Comparison of ENCODE assay signal across 1 cellular context in the genomic region with DNA sequence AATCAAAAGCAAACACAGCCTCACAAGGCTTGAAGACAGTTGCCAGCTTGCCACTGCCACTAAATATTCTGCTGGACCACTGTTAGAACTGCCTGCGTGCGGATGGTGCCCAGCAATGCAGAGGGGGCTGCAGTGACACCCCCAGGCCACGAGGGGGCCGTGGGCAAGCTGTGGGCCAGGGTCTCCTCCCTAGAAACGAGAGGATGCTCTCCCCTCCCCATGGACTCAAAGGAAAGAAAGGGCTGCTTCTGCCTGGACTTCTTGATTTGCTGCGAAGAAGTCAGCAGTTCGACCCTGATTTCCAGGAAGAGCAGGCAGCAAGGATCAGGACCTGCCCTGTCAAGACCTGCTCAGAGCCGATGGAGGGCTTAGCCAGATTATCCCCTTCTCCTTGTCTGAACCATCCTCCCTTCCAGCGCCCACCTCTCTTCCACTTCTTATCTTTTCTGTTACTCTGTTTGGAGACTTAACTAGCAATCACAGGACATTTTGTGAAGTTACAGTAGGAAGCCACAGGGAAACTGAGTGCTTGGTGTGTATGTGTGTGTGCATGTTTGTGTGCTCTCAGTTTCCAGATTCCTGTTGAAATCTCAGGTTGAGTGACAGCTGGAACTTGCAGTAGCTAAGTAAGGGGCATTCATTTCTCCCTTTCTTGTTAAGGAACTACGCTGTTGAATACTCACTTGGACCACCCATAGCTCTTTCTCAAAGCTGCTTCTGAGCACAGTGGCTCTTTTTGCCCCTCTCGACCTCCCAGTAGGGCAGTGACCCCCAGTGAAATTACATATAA.
TF ChIP-seq lines count a peak whose summit lies in the region.

No MANE protein-coding gene starts in this region.

TF ChIP-seq in HepG2, 621 proteins besides CTCF, POLR2A, EP300 and RAD21:
- TF ChIP-seq, protein P1, sequence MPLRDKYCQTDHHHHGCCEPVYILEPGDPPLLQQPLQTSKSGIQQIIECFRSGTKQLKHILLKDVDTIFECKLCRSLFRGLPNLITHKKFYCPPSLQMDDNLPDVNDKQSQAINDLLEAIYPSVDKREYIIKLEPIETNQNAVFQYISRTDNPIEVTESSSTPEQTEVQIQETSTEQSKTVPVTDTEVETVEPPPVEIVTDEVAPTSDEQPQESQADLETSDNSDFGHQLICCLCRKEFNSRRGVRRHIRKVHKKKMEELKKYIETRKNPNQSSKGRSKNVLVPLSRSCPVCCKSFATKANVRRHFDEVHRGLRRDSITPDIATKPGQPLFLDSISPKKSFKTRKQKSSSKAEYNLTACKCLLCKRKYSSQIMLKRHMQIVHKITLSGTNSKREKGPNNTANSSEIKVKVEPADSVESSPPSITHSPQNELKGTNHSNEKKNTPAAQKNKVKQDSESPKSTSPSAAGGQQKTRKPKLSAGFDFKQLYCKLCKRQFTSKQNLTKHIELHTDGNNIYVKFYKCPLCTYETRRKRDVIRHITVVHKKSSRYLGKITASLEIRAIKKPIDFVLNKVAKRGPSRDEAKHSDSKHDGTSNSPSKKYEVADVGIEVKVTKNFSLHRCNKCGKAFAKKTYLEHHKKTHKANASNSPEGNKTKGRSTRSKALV (CRISPR knock-in tag; IDR thresholded peaks at IDR 0.05): no peak
- TF ChIP-seq U2AF2 (IDR thresholded peaks at IDR 0.05; ENCODE audit: low read depth, low read length) (no peak), ZNF430 (CRISPR knock-in tag; IDR thresholded peaks at IDR 0.05) (no peak), ZBTB3 (CRISPR knock-in tag; IDR thresholded peaks at IDR 0.05; ENCODE audit: borderline replicate concordance, low read depth) (no peak), ZFX (CRISPR knock-in tag; IDR thresholded peaks at IDR 0.05; ENCODE audit: low read depth) (0 out of 2 replicates have a peak, but pooled peaks have one; percentile 15), NONO (IDR thresholded peaks at IDR 0.05) (no peak), NONO (CRISPR knock-in tag; conservative IDR thresholded peaks at IDR 0.05) (no peak), STAG1 (CRISPR knock-in tag; IDR thresholded peaks at IDR 0.05) (peak; percentile 48), ZNF354B (CRISPR knock-in tag; IDR thresholded peaks at IDR 0.05) (no peak), SMC3 (IDR thresholded peaks at IDR 0.05; ENCODE audit: low read length) (peak; percentile 24; the same call in 1 of the 2 replicates), XRCC5 (optimal IDR thresholded peaks at IDR 0.05; ENCODE audit: low read length) (peak; percentile 73), SSRP1 (CRISPR knock-in tag; IDR thresholded peaks at IDR 0.05) (no peak), BRD4 (CRISPR knock-in tag; IDR thresholded peaks at IDR 0.05) (no peak), ZMYM2 (CRISPR knock-in tag; IDR thresholded peaks at IDR 0.05) (no peak), U2AF1 (optimal IDR thresholded peaks at IDR 0.05; ENCODE audit: low read depth, low read length) (no peak), ZBTB7A (CRISPR knock-in tag; IDR thresholded peaks at IDR 0.05) (peak; percentile 53; the same call in 1 of the 2 replicates)
- TF ChIP-seq, protein P2, sequence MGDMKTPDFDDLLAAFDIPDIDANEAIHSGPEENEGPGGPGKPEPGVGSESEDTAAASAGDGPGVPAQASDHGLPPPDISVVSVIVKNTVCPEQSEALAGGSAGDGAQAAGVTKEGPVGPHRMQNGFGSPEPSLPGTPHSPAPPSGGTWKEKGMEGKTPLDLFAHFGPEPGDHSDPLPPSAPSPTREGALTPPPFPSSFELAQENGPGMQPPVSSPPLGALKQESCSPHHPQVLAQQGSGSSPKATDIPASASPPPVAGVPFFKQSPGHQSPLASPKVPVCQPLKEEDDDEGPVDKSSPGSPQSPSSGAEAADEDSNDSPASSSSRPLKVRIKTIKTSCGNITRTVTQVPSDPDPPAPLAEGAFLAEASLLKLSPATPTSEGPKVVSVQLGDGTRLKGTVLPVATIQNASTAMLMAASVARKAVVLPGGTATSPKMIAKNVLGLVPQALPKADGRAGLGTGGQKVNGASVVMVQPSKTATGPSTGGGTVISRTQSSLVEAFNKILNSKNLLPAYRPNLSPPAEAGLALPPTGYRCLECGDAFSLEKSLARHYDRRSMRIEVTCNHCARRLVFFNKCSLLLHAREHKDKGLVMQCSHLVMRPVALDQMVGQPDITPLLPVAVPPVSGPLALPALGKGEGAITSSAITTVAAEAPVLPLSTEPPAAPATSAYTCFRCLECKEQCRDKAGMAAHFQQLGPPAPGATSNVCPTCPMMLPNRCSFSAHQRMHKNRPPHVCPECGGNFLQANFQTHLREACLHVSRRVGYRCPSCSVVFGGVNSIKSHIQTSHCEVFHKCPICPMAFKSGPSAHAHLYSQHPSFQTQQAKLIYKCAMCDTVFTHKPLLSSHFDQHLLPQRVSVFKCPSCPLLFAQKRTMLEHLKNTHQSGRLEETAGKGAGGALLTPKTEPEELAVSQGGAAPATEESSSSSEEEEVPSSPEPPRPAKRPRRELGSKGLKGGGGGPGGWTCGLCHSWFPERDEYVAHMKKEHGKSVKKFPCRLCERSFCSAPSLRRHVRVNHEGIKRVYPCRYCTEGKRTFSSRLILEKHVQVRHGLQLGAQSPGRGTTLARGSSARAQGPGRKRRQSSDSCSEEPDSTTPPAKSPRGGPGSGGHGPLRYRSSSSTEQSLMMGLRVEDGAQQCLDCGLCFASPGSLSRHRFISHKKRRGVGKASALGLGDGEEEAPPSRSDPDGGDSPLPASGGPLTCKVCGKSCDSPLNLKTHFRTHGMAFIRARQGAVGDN (CRISPR knock-in tag; IDR thresholded peaks at IDR 0.05): 0 out of 2 replicates have a peak, but pooled peaks have one; percentile 19
- TF ChIP-seq, protein P3, sequence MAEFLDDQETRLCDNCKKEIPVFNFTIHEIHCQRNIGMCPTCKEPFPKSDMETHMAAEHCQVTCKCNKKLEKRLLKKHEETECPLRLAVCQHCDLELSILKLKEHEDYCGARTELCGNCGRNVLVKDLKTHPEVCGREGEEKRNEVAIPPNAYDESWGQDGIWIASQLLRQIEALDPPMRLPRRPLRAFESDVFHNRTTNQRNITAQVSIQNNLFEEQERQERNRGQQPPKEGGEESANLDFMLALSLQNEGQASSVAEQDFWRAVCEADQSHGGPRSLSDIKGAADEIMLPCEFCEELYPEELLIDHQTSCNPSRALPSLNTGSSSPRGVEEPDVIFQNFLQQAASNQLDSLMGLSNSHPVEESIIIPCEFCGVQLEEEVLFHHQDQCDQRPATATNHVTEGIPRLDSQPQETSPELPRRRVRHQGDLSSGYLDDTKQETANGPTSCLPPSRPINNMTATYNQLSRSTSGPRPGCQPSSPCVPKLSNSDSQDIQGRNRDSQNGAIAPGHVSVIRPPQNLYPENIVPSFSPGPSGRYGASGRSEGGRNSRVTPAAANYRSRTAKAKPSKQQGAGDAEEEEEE (CRISPR knock-in tag; IDR thresholded peaks at IDR 0.05; ENCODE audit: borderline replicate concordance): no peak
- TF ChIP-seq, protein P4, sequence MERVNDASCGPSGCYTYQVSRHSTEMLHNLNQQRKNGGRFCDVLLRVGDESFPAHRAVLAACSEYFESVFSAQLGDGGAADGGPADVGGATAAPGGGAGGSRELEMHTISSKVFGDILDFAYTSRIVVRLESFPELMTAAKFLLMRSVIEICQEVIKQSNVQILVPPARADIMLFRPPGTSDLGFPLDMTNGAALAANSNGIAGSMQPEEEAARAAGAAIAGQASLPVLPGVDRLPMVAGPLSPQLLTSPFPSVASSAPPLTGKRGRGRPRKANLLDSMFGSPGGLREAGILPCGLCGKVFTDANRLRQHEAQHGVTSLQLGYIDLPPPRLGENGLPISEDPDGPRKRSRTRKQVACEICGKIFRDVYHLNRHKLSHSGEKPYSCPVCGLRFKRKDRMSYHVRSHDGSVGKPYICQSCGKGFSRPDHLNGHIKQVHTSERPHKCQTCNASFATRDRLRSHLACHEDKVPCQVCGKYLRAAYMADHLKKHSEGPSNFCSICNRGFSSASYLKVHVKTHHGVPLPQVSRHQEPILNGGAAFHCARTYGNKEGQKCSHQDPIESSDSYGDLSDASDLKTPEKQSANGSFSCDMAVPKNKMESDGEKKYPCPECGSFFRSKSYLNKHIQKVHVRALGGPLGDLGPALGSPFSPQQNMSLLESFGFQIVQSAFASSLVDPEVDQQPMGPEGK (CRISPR knock-in tag; IDR thresholded peaks at IDR 0.05): peak; percentile 29; the same call in 1 of the 2 replicates
- TF ChIP-seq, protein P5, sequence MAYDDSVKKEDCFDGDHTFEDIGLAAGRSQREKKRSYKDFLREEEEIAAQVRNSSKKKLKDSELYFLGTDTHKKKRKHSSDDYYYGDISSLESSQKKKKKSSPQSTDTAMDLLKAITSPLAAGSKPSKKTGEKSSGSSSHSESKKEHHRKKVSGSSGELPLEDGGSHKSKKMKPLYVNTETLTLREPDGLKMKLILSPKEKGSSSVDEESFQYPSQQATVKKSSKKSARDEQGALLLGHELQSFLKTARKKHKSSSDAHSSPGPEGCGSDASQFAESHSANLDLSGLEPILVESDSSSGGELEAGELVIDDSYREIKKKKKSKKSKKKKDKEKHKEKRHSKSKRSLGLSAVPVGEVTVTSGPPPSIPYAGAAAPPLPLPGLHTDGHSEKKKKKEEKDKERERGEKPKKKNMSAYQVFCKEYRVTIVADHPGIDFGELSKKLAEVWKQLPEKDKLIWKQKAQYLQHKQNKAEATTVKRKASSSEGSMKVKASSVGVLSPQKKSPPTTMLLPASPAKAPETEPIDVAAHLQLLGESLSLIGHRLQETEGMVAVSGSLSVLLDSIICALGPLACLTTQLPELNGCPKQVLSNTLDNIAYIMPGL (CRISPR knock-in tag; IDR thresholded peaks at IDR 0.05; ENCODE audit: borderline replicate concordance in 1 of 2, low read depth in 1 of 2): no peak
- TF ChIP-seq, protein P6, sequence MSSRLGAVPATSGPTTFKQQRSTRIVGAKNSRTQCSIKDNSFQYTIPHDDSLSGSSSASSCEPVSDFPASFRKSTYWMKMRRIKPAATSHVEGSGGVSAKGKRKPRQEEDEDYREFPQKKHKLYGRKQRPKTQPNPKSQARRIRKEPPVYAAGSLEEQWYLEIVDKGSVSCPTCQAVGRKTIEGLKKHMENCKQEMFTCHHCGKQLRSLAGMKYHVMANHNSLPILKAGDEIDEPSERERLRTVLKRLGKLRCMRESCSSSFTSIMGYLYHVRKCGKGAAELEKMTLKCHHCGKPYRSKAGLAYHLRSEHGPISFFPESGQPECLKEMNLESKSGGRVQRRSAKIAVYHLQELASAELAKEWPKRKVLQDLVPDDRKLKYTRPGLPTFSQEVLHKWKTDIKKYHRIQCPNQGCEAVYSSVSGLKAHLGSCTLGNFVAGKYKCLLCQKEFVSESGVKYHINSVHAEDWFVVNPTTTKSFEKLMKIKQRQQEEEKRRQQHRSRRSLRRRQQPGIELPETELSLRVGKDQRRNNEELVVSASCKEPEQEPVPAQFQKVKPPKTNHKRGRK (CRISPR knock-in tag; IDR thresholded peaks at IDR 0.05): no peak
